In genomic region chr6:16397623-16398022, GRCh38 we compare ENCODE assay signal across 22 cellular contexts.
"Had no signal": no experiment of that assay in that cellular context is flagged by ENCODE, and none has a peak within 500 bp of the region (broad histone marks: within the 10 kb centered on the region; RNA-seq: fewer than 3 reads in every experiment).

No MANE protein-coding gene starts in this region.

- H3K79me2 ChIP-seq: hepatocyte had no signal

- H3K4me3 ChIP-seq: dorsolateral prefrontal cortex, hepatocyte, prostate gland, smooth muscle cell had no signal

- H3K9me3 ChIP-seq: prostate gland had no signal

- H3K9me3 Mint-ChIP-seq: activated CD8-positive, alpha-beta T cell treated with anti-CD3 and anti-CD28 coated beads for 36 hours; activated naive CD8-positive, alpha-beta T cell treated with anti-CD3 and anti-CD28 coated beads, Interleukin-2, amount 10 ng/mL, durations not matched to agents 7 days and 5 days; activated T-cell treated with anti-CD3 and anti-CD28 coated beads, Interleukin-2, amount 50 U/mL, for 4 hours; endodermal cell; naive thymus-derived CD8-positive, alpha-beta T cell; type B pancreatic cell had no signal

- DNase-seq: activated CD8-positive, alpha-beta T cell treated with anti-CD3 and anti-CD28 coated beads for 36 hours; activated naive CD4-positive, alpha-beta T cell; activated naive CD8-positive, alpha-beta T cell treated with anti-CD3 and anti-CD28 coated beads, Interleukin-2, amount 10 ng/mL, durations not matched to agents 7 days and 5 days; activated T-cell treated with anti-CD3 and anti-CD28 coated beads, Interleukin-2, amount 50 U/mL, for 4 hours; aorta; dorsolateral prefrontal cortex; endodermal cell; erythroblast; naive thymus-derived CD8-positive, alpha-beta T cell; right cardiac atrium; stimulated activated CD4-positive, alpha-beta T cell treated with anti-CD3 and anti-CD28 coated beads, Interleukin-4, amount 100 ng/mL, for 4 hours; stimulated activated CD8-positive, alpha-beta memory T cell treated with anti-CD3 and anti-CD28 coated beads, Interleukin-4, amount 100 ng/mL, for 48 hours; stimulated activated naive CD8-positive, alpha-beta T cell treated with anti-CD3 and anti-CD28 coated beads, Interleukin-15, Interleukin-2, amounts not matched to agents 100 U/mL and 50 U/mL, for 24 hours; T1000; WERI-Rb-1 had no signal

- H3K4me1 ChIP-seq: prostate gland had no signal

- H3K27me3 Mint-ChIP-seq: activated CD8-positive, alpha-beta T cell treated with anti-CD3 and anti-CD28 coated beads for 36 hours; activated naive CD8-positive, alpha-beta T cell treated with anti-CD3 and anti-CD28 coated beads, Interleukin-2, amount 10 ng/mL, durations not matched to agents 7 days and 5 days; naive thymus-derived CD8-positive, alpha-beta T cell; type B pancreatic cell had no signal

- H2AFZ ChIP-seq: hepatocyte had no signal

- H3K4me1 Mint-ChIP-seq: endodermal cell had no signal

- H3K4me3 Mint-ChIP-seq: activated CD8-positive, alpha-beta T cell treated with anti-CD3 and anti-CD28 coated beads for 36 hours; activated naive CD8-positive, alpha-beta T cell treated with anti-CD3 and anti-CD28 coated beads, Interleukin-2, amount 10 ng/mL, durations not matched to agents 7 days and 5 days; activated T-cell treated with anti-CD3 and anti-CD28 coated beads, Interleukin-2, amount 50 U/mL, for 4 hours; endodermal cell; naive thymus-derived CD8-positive, alpha-beta T cell; type B pancreatic cell had no signal

- H3K4me2 ChIP-seq: hepatocyte, smooth muscle cell had no signal

- FAIRE-seq: bronchial epithelial cell, keratinocyte had no signal

- H3K27ac Mint-ChIP-seq: activated CD8-positive, alpha-beta T cell treated with anti-CD3 and anti-CD28 coated beads for 36 hours; activated naive CD8-positive, alpha-beta T cell treated with anti-CD3 and anti-CD28 coated beads, Interleukin-2, amount 10 ng/mL, durations not matched to agents 7 days and 5 days; endodermal cell; naive thymus-derived CD8-positive, alpha-beta T cell; type B pancreatic cell had no signal

- H3K27me3 ChIP-seq: dorsolateral prefrontal cortex, hepatocyte had no signal

- H3K27ac ChIP-seq: dorsolateral prefrontal cortex, hepatocyte, prostate gland, WERI-Rb-1 had no signal

- ATAC-seq: left lobe of liver; naive thymus-derived CD8-positive, alpha-beta T cell; right cardiac atrium had no signal

- H3K36me3 ChIP-seq: prostate gland, WERI-Rb-1 had no signal
